Comparison of ENCODE assay signal across 8 cellular contexts in the genomic region with DNA sequence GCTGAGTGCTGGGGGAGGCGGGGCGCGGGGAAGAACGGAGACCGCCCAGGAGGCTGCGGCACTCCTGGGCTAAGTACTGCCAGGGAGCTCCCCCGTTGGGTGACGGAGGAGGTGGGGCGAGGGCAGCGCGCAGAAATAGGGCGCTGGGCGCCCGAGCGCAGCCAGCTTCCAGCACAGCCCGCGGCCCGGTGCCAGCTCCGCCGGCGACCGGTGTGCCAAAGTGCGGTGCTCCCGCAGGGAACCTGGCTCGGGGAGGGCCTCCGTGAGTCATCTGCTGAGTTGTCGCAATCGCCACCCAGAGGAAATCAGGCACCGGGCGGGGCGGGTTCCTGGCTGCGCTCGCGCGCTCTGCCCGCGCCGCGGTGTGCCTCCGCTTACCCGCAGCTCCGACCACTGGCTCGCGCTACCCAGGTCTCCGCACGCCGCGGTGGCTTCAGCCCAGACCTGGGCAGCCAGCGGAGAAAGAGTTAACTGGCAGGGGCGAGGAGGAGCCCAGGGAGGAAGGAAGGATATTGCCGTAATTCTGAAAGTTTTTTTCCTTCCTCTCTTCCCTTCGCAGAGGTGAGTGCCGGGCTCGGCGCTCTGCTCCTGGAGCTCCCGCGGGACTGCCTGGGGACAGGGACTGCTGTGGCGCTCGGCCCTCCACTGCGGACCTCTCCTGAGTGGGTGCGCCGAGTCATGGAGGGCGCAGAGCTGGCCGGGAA. TPM values are rescaled to one million over a fixed set of nuclear protein-coding genes. Genes with fewer than 3 reads are reported as not detected.
DNase-seq lines count a peak whose midpoint lies in the region; ATAC-seq and TF ChIP-seq lines count a peak whose summit lies in the region.

A gene (plus strand): TSS at position 164 of the 704 bp plus-strand sequence. CDS start 515 bp downstream, at position 679.

- intact Hi-C loops in dorsolateral prefrontal cortex (cut with DNase I) = no loop called here

- H3K9me3 ChIP-seq in lung (ENCODE audit: control insufficient read depth in 2 of 2, insufficient read depth in 1 of 2, low read length in 1 of 2) = no peaks in the 10 kb centered on the region

- no peaks in the 10 kb centered on the region for H3K9me3 Mint-ChIP-seq in activated CD4-positive, alpha-beta memory T cell treated with anti-CD3 and anti-CD28 coated beads, Interleukin-2, amount 10 ng/mL, durations not matched to agents 7 days and 5 days

- peaks cover 2% of the 10 kb centered on the region for H3K36me3 Mint-ChIP-seq in activated CD4-positive, alpha-beta memory T cell treated with anti-CD3 and anti-CD28 coated beads, Interleukin-2, amount 10 ng/mL, durations not matched to agents 7 days and 5 days (ENCODE audit: low read depth)

- ATAC-seq in HG02852 (IDR thresholded peaks at IDR 0.05; ENCODE audit: unreplicated experiment) (peak; percentile 67), lung (ENCODE audit: insufficient read depth, low FRiP score) (peak; percentile 90)

- no peaks in the 10 kb centered on the region for H3K36me3 ChIP-seq in lung (ENCODE audit: control insufficient read depth in 2 of 2, insufficient read depth in 2 of 2, low read length in 2 of 2)

- peak within 1 kb of the TSS in 35 of 59 donors; percentile 2 to 72 (median 42) for H3K27ac ChIP-seq in dorsolateral prefrontal cortex
- H3K27ac ChIP-seq in lung (ENCODE audit: low read depth in 1 of 2, low read length in 1 of 2) = peak within 1 kb of the TSS; percentile 85 to 90

- H3K27me3 Mint-ChIP-seq in activated CD4-positive, alpha-beta memory T cell treated with anti-CD3 and anti-CD28 coated beads, Interleukin-2, amount 10 ng/mL, durations not matched to agents 7 days and 5 days = peaks cover 40% of the 10 kb centered on the region

- no peak for TF ChIP-seq CTCF in dorsolateral prefrontal cortex (IDR thresholded peaks at IDR 0.05 in 54 of 56, conservative IDR thresholded peaks at IDR 0.05 in 2 of 56; ENCODE audit: low read depth in 1 of 56, partially characterized antibody in 56 of 56)
- TF ChIP-seq CTCF in lung (IDR thresholded peaks at IDR 0.05; ENCODE audit: control extremely low read depth, extremely low read depth) = no peak

- peak; percentile 57 to 66 for DNase-seq in NCI-H2081 (lab: John Stamatoyannopoulos, UW)
- no peak for DNase-seq in NCI-H2081 treated with DMSO at 0.1 percent for 48 hours (lab: John Stamatoyannopoulos, UW)
- DNase-seq in NCI-H226 = peak; percentile 41
- peak; percentile 81 for DNase-seq in activated CD4-positive, alpha-beta memory T cell treated with anti-CD3 and anti-CD28 coated beads, Interleukin-2, amount 10 ng/mL, durations not matched to agents 7 days and 5 days
- DNase-seq in dorsolateral prefrontal cortex = peak; percentile 29 to 85 (median 56)
- peak; percentile 88 for DNase-seq in lung (ENCODE audit: low spot score)
- peak; percentile 42 for DNase-seq in stimulated activated CD8-positive, alpha-beta memory T cell treated with anti-CD3 and anti-CD28 coated beads, Interleukin-12 subunit alpha, Interleukin-12 subunit beta, amount 100 ng/mL, for 1 hour (ENCODE audit: low read depth)

- H3K4me3 ChIP-seq in dorsolateral prefrontal cortex (peak within 1 kb of the TSS; percentile 37 to 83 (median 70)), lung (peak within 1 kb of the TSS; percentile 61)

- CTCF ChIA-PET in activated CD4-positive, alpha-beta memory T cell treated with anti-CD3 and anti-CD28 coated beads, Interleukin-2, amount 10 ng/mL, durations not matched to agents 7 days and 5 days (lab: Charles Lee) = interaction anchor here (1.0 to 2.0 kb wide), 5 partner anchors 8 to 103 kb away, joined by 3 to 7 read pairs (median 3); no protein-coding TSS in a partner anchor

- peaks cover 38% of the 10 kb centered on the region for H3K4me1 Mint-ChIP-seq in activated CD4-positive, alpha-beta memory T cell treated with anti-CD3 and anti-CD28 coated beads, Interleukin-2, amount 10 ng/mL, durations not matched to agents 7 days and 5 days

- H3K27ac Mint-ChIP-seq in activated CD4-positive, alpha-beta memory T cell treated with anti-CD3 and anti-CD28 coated beads, Interleukin-2, amount 10 ng/mL, durations not matched to agents 7 days and 5 days = peak within 1 kb of the TSS; percentile 32

- H3K4me3 Mint-ChIP-seq in activated CD4-positive, alpha-beta memory T cell treated with anti-CD3 and anti-CD28 coated beads, Interleukin-2, amount 10 ng/mL, durations not matched to agents 7 days and 5 days = peak within 1 kb of the TSS; percentile 80

- WGBS in lung, 2 donors = 1% methylated on average over 57 to 64 of the region's 64 CpGs

- POLR2A ChIA-PET in activated CD4-positive, alpha-beta memory T cell treated with anti-CD3 and anti-CD28 coated beads, Interleukin-2, amount 10 ng/mL, durations not matched to agents 7 days and 5 days (lab: Charles Lee) = interaction anchor here (0.8 to 3.2 kb wide), 10 partner anchors 9 to 81 kb away, joined by 3 to 21 read pairs (median 6); a partner anchor contains a TSS

- no peaks in the 10 kb centered on the region for H3K4me1 ChIP-seq in lung (ENCODE audit: control insufficient read depth in 2 of 2, insufficient read depth in 2 of 2, low read length in 2 of 2)

- H3K27me3 ChIP-seq in dorsolateral prefrontal cortex (peaks cover 0 to 55% (median 6%) of the 10 kb centered on the region in 45 donors), lung (ENCODE audit: control insufficient read depth, insufficient read depth) (no peaks in the 10 kb centered on the region)

RNA-seq across cellular contexts. Expression of the gene that starts here (rescaled TPM):
- total RNA-seq in activated CD4-positive, alpha-beta memory T cell treated with anti-CD3 and anti-CD28 coated beads, Interleukin-2, amount 10 ng/mL, durations not matched to agents 7 days and 5 days = 10 to 100 TPM; 27.2 to 27.7 TPM
- 10 to 100 TPM in 1 of 120 experiments, 1 to 10 TPM in 119; 1.0 to 11.2 (median 4.2) TPM for total RNA-seq in dorsolateral prefrontal cortex
- 10 to 100 TPM in 1 of 2 donors, 1 to 10 TPM in 1; 8.6 to 11.6 TPM for total RNA-seq in lung
- polyA plus RNA-seq in lung = 1 to 10 TPM; 2.5 to 6.6 TPM
